In the genomic region with DNA sequence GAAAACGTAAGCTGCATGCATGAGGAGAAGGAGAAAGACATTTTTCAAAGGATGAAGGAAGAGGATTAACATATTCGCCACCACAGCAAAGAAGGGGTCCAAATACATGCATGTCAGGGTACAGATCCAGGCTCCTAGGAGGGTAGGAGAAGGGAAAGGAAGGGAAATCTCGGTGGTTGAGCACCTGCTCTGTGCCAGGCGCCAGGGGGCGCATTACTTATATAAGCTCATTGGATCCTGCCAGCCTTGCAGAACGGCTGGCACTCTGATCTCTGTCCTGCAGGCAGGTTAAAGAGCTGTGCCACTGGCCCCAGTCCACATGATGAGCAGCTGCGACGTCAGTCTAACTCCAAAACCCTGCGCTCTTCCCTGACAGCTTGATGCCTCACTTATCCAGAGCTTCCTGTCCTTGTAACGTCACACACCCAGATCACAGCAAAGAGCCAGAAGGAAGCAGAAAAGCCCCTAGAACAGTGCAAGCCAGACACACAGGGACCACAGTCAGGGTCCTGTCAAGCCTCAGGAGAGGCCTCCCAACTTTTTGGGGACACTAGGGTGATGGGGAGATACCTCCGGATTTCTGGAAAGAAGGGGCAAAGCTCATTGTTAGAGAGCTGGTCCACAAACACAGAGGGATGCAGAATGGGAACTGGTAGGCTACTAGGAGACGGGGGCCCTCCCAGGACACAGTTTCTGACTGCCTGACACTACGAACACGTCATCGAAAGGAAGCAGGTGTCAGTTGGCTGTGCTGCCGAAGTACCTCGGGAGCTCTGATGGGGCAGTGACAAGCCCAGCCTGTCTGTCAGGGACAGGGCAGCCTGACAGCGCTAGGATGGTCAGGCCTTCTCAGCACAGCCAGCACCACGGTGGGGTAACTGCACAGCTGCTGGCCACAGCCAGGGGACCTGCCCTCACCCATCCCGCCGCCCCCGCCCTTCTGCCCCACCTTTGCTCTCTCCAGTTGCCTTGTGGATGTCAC, we compare ENCODE assay signal across 8 cellular contexts.
DNase-seq lines count a peak whose midpoint lies in the region; ATAC-seq and TF ChIP-seq lines count a peak whose summit lies in the region.

No MANE protein-coding gene starts in this region.

- H3K4me1 ChIP-seq in Loucy (ENCODE audit: insufficient read depth, low read length, poor library complexity, severe bottlenecking) (no peaks in the 10 kb centered on the region), Panc1 (ENCODE audit: control insufficient read depth, insufficient read depth, low read length) (no peaks in the 10 kb centered on the region), body of pancreas (no peaks in the 10 kb centered on the region)

- H4K20me1 ChIP-seq in Loucy (ENCODE audit: insufficient read depth, low read length, poor library complexity, severe bottlenecking): no peaks in the 10 kb centered on the region

- H3K9ac ChIP-seq in Loucy (ENCODE audit: low read depth, low read length, poor library complexity, severe bottlenecking): no peak overlapping the region

- H2AFZ ChIP-seq in Loucy (ENCODE audit: low read length): 0 out of 2 replicates have a peak overlapping the region, but pooled peaks have one; percentile 66

- BruUV-seq in Panc1 (replicated peaks; lab: Mats Ljungman, UMichigan): no TSS peak

- TF ChIP-seq POLR2A in body of pancreas (IDR thresholded peaks at IDR 0.05): no peak

- peak; percentile 81 for TF ChIP-seq CTCF in Loucy (conservative IDR thresholded peaks at IDR 0.05; ENCODE audit: low read length)
- TF ChIP-seq CTCF in Panc1 (IDR thresholded peaks at IDR 0.05): peak; percentile 88
- TF ChIP-seq CTCF in body of pancreas (IDR thresholded peaks at IDR 0.05): peak; percentile 40 to 76 (median 56)

- H3K27me3 ChIP-seq in Loucy (ENCODE audit: insufficient read depth, low read length, poor library complexity, severe bottlenecking) (no peaks in the 10 kb centered on the region), Panc1 (ENCODE audit: control insufficient read depth, insufficient read depth, low read length) (no peaks in the 10 kb centered on the region; the same call in 1 of the 2 replicates), body of pancreas (no peaks in the 10 kb centered on the region)

- H3K9me3 ChIP-seq in Loucy (ENCODE audit: insufficient read depth, low read depth, low read length): no peaks in the 10 kb centered on the region
- no peaks in the 10 kb centered on the region for H3K9me3 ChIP-seq in Panc1 (ENCODE audit: control insufficient read depth, insufficient read depth, low read depth, low read length)
- H3K9me3 ChIP-seq in body of pancreas: no peaks in the 10 kb centered on the region

- H3K4me3 ChIP-seq in Loucy (ENCODE audit: low read length, poor library complexity, severe bottlenecking) (no peak overlapping the region), Panc1 (ENCODE audit: low read depth in 2 of 2, low read length in 2 of 2) (no peak overlapping the region), body of pancreas (no peak overlapping the region)

- H3K27ac ChIP-seq in Panc1 (ENCODE audit: low read length) (no peak overlapping the region), body of pancreas (peak overlapping the region in 2 of 4 donors; percentile 26 to 40)

- intact Hi-C loops in Panc1 (cut with micrococcal nuclease; ENCODE audit: unreplicated experiment) (loop anchor here (5.0 kb wide), 2 partner anchors 145 to 1670 kb away; no protein-coding TSS in a partner anchor), body of pancreas (cut with DNase I) (loop anchor here (10.0 kb wide), 1 partner anchor 137 kb away; no protein-coding TSS in a partner anchor)

- ATAC-seq in GM21515 (IDR thresholded peaks at IDR 0.05; ENCODE audit: unreplicated experiment) (peak; percentile 51), Panc1 (peak; percentile 88), body of pancreas (peak; percentile 59)

- POLR2A ChIA-PET in Panc1 (lab: Charles Lee): no interaction called here

- CTCF ChIA-PET in Panc1 (lab: Charles Lee): interaction anchor here (0.6 to 2.8 kb wide), 5 partner anchors 18 to 1656 kb away, joined by 3 to 11 read pairs (median 3); no protein-coding TSS in a partner anchor

- WGBS in body of pancreas, 2 donors: 26 to 39% methylated on average over 6 to 22 of the region's 22 CpGs

- in situ Hi-C loops in Panc1 (cut with HindIII; ENCODE audit: low pct_unique_long_range_greater_than_20kb, low sequenced_read_pairs): no loop called here

- H3F3A ChIP-seq in Loucy (ENCODE audit: low read depth): no peaks in the 10 kb centered on the region

- no peaks in the 10 kb centered on the region for H3K79me2 ChIP-seq in Loucy (ENCODE audit: insufficient read depth, low read length)

- no peaks in the 10 kb centered on the region for H3K9me2 ChIP-seq in Loucy (replicated peaks; ENCODE audit: low read depth, low read length)

- no peaks in the 10 kb centered on the region for H3K36me3 ChIP-seq in Loucy (ENCODE audit: insufficient read depth, low read length)
- no peaks in the 10 kb centered on the region for H3K36me3 ChIP-seq in Panc1 (ENCODE audit: control insufficient read depth, insufficient read depth, low read length)
- H3K36me3 ChIP-seq in body of pancreas (replicated peaks in 1 of 2; ENCODE audit: insufficient read depth in 1 of 2, low read depth in 2 of 2): no peaks in the 10 kb centered on the region

- no peak overlapping the region for H3K4me2 ChIP-seq in Loucy (ENCODE audit: low read depth, low read length, poor library complexity, severe bottlenecking)

- DNase-seq in DMS53 (lab: John Stamatoyannopoulos, UW): peak; percentile 99
- no peak for DNase-seq in Panc1 (ENCODE audit: low read depth, low spot score)
- DNase-seq in body of pancreas: peak; percentile 59 to 85 (median 78)
- DNase-seq in inferior parietal cortex (ENCODE audit: extremely low spot score): peak; percentile 76
- peak; percentile 41 to 59 for DNase-seq in stimulated activated CD4-positive, alpha-beta T cell treated with anti-CD3 and anti-CD28 coated beads, Interleukin-2, amount 100 ng/mL, for 24 hours
- no peak for DNase-seq in HPDE6-E6E7 (ENCODE audit: extremely low spot score)

Comparison
In these comparisons a context has a peak if more than half of its experiments do, and no peak if none do; other contexts are left out.
1. DNase-seq: peak in DMS53 (single experiment), body of pancreas (4 of 4), inferior parietal cortex (single experiment) and stimulated activated CD4-positive, alpha-beta T cell treated with anti-CD3 and anti-CD28 coated beads, Interleukin-2, amount 100 ng/mL, for 24 hours (2 of 2); none in Panc1 (single experiment) and HPDE6-E6E7 (single experiment).
2. Peak in every context shown above with its lines, with median percentiles within 50 percentile points of each other: ATAC-seq and CTCF ChIP-seq.